In the genomic region with DNA sequence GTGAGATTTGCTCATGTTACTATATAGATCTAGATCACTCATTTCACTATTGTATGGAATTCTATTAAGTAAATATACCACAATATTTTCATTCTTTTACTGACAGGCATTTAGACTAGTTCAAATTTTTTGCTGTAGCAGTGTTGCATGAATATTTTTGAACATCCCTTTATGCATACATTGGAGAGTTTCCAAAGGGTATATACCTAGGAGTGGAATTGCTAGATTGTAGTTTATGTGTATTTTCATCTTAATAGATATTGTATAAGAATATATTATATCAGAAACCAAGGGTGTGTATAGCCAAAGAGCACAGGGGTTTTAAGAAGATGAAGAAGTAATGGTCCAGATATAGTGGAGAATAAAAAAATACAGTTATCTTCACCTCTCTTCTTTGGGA, we compare ENCODE assay signal across 25 cellular contexts. TPM values are rescaled to one million over a fixed set of nuclear protein-coding genes. Genes with fewer than 3 reads are reported as not detected.
DNase-seq lines count a peak whose midpoint lies in the region; ATAC-seq and TF ChIP-seq lines count a peak whose summit lies in the region.
"Had no signal": no experiment of that assay in that cellular context is flagged by ENCODE, and none has a peak within 500 bp of the region (broad histone marks: within the 10 kb centered on the region; RNA-seq: fewer than 3 reads in every experiment).

No MANE protein-coding gene starts in this region.

- H3K27ac Mint-ChIP-seq in activated naive CD4-positive, alpha-beta T cell treated with anti-CD3 and anti-CD28 coated beads, Interleukin-2, amount 50 U/mL, for 24 hours: peak overlapping the region; percentile 18
- H3K27ac Mint-ChIP-seq in activated naive CD4-positive, alpha-beta T cell treated with anti-CD3 and anti-CD28 coated beads, Interleukin-2, amount 50 U/mL, for 72 hours: no peak overlapping the region
- H3K27ac Mint-ChIP-seq in activated T-cell treated with anti-CD3 and anti-CD28 coated beads, Interleukin-2, amount 50 U/mL, for 72 hours: no peak overlapping the region
- H3K27ac Mint-ChIP-seq: CD4-positive, alpha-beta memory T cell; CD4-positive, CD25-positive, alpha-beta regulatory T cell; CD8-positive, alpha-beta memory T cell had no signal

- H3K27me3 ChIP-seq in Loucy (ENCODE audit: insufficient read depth, low read length, poor library complexity, severe bottlenecking): no peaks in the 10 kb centered on the region
- H3K27me3 ChIP-seq: BE2C, BLaER1 had no signal

- no peaks in the 10 kb centered on the region for H3K27me3 Mint-ChIP-seq in activated naive CD4-positive, alpha-beta T cell treated with anti-CD3 and anti-CD28 coated beads, Interleukin-2, amount 50 U/mL, for 24 hours
- H3K27me3 Mint-ChIP-seq in activated T-cell treated with anti-CD3 and anti-CD28 coated beads, Interleukin-2, amount 50 U/mL, for 72 hours (ENCODE audit: low read depth): no peaks in the 10 kb centered on the region
- H3K27me3 Mint-ChIP-seq: CD4-positive, alpha-beta memory T cell; CD4-positive, CD25-positive, alpha-beta regulatory T cell; CD8-positive, alpha-beta memory T cell had no signal

- TF ChIP-seq CTCF in HEK293 (tag by site-specific recombination; IDR thresholded peaks at IDR 0.05) (no peak), Loucy (conservative IDR thresholded peaks at IDR 0.05; ENCODE audit: low read length) (no peak), VCaP (conservative IDR thresholded peaks at IDR 0.05) (no peak)

- H3K9me3 Mint-ChIP-seq in activated naive CD4-positive, alpha-beta T cell treated with anti-CD3 and anti-CD28 coated beads, Interleukin-2, amount 50 U/mL, for 24 hours: no peaks in the 10 kb centered on the region
- no peaks in the 10 kb centered on the region for H3K9me3 Mint-ChIP-seq in activated naive CD4-positive, alpha-beta T cell treated with anti-CD3 and anti-CD28 coated beads, Interleukin-2, amount 50 U/mL, for 72 hours
- H3K9me3 Mint-ChIP-seq in activated T-cell treated with anti-CD3 and anti-CD28 coated beads, Interleukin-2, amount 50 U/mL, for 72 hours: no peaks in the 10 kb centered on the region
- H3K9me3 Mint-ChIP-seq: CD14-positive monocyte; CD4-positive, alpha-beta memory T cell; CD4-positive, CD25-positive, alpha-beta regulatory T cell; CD8-positive, alpha-beta memory T cell had no signal

- no peak overlapping the region for H3K4me3 Mint-ChIP-seq in activated naive CD4-positive, alpha-beta T cell treated with anti-CD3 and anti-CD28 coated beads, Interleukin-2, amount 50 U/mL, for 24 hours
- no peak overlapping the region for H3K4me3 Mint-ChIP-seq in activated T-cell treated with anti-CD3 and anti-CD28 coated beads, Interleukin-2, amount 50 U/mL, for 72 hours
- H3K4me3 Mint-ChIP-seq: CD14-positive monocyte; CD4-positive, alpha-beta memory T cell; CD4-positive, CD25-positive, alpha-beta regulatory T cell had no signal

- no peaks in the 10 kb centered on the region for H3K9me2 ChIP-seq in Loucy (replicated peaks; ENCODE audit: low read depth, low read length)

- H3K4me1 Mint-ChIP-seq in activated naive CD4-positive, alpha-beta T cell treated with anti-CD3 and anti-CD28 coated beads, Interleukin-2, amount 50 U/mL, for 24 hours: peaks cover 19% of the 10 kb centered on the region
- H3K4me1 Mint-ChIP-seq in activated T-cell treated with anti-CD3 and anti-CD28 coated beads, Interleukin-2, amount 50 U/mL, for 72 hours (ENCODE audit: low read depth): peaks cover 12% of the 10 kb centered on the region

- H3K9ac ChIP-seq in Loucy (ENCODE audit: low read depth, low read length, poor library complexity, severe bottlenecking): no peak overlapping the region
- H3K9ac ChIP-seq: BLaER1 had no signal

- H3K4me2 ChIP-seq in Loucy (ENCODE audit: low read depth, low read length, poor library complexity, severe bottlenecking): peak overlapping the region; percentile 94
- H3K4me2 ChIP-seq: BLaER1 had no signal

- H3K4me1 ChIP-seq in HEK293 (ENCODE audit: control insufficient read depth, insufficient read depth, low read length): 0 out of 2 replicates have a peak, but pooled peaks cover 2% of the 10 kb centered on the region
- H3K4me1 ChIP-seq in Loucy (ENCODE audit: insufficient read depth, low read length, poor library complexity, severe bottlenecking): peaks cover 45% of the 10 kb centered on the region
- H3K4me1 ChIP-seq: BE2C had no signal

- ATAC-seq in activated naive CD4-positive, alpha-beta T cell treated with anti-CD3 and anti-CD28 coated beads, Interleukin-2, amount 50 U/mL, for 72 hours: no peak
- no peak for ATAC-seq in activated T-cell treated with anti-CD3 and anti-CD28 coated beads, Interleukin-2, amount 50 U/mL, for 72 hours (replicated peaks in 1 of 2)
- ATAC-seq: GM12878 had no signal

- H3K4me3 ChIP-seq in HEK293 (ENCODE audit: low read depth, low read length): no peak overlapping the region
- no peak overlapping the region for H3K4me3 ChIP-seq in Loucy (ENCODE audit: low read length, poor library complexity, severe bottlenecking)
- H3K4me3 ChIP-seq: BLaER1, GM12878 had no signal

- peaks cover 6% of the 10 kb centered on the region for H3F3A ChIP-seq in Loucy (ENCODE audit: low read depth)

- no peak for DNase-seq in activated naive CD4-positive, alpha-beta T cell treated with anti-CD3 and anti-CD28 coated beads, Interleukin-2, amount 50 U/mL, for 72 hours (ENCODE audit: low spot score in 2 of 2)
- DNase-seq in activated T-cell treated with anti-CD3 and anti-CD28 coated beads, Interleukin-2, amount 50 U/mL, for 72 hours: no peak
- DNase-seq in NCI-H187 (lab: John Stamatoyannopoulos, UW): no peak
- DNase-seq: 8988T; ACHN; BE2C; C1 segment of cervical spinal cord; CD4-positive, alpha-beta memory T cell; CD4-positive, CD25-positive, alpha-beta regulatory T cell; CD8-positive, alpha-beta memory T cell; COR-L47; DMS 273 treated with DMSO at 0.1 percent for 48 hours; DMS153; DMS53; DMS79; DND-41; EL; GDM1 had no signal

- peaks cover 72% of the 10 kb centered on the region for H4K20me1 ChIP-seq in Loucy (ENCODE audit: insufficient read depth, low read length, poor library complexity, severe bottlenecking)

- POLR2A ChIA-PET in HEK293 (lab: Yijun Ruan, JAX): interaction anchor here (0.7 kb wide), 1 partner anchor 25 kb away, joined by 4 read pairs; no protein-coding TSS in a partner anchor

- no peaks in the 10 kb centered on the region for H3K9me3 ChIP-seq in HEK293 (ENCODE audit: control insufficient read depth, insufficient read depth, low read depth, low read length)
- no peaks in the 10 kb centered on the region for H3K9me3 ChIP-seq in Loucy (ENCODE audit: insufficient read depth, low read depth, low read length)
- H3K9me3 ChIP-seq: BE2C, BLaER1 had no signal

- peaks cover 90% of the 10 kb centered on the region for H3K79me2 ChIP-seq in Loucy (ENCODE audit: insufficient read depth, low read length)

- no peaks in the 10 kb centered on the region for H3K36me3 ChIP-seq in HEK293 (ENCODE audit: control insufficient read depth in 2 of 2, insufficient read depth in 1 of 2, low read length in 2 of 2)
- H3K36me3 ChIP-seq in Loucy (ENCODE audit: insufficient read depth, low read length): no peaks in the 10 kb centered on the region
- H3K36me3 ChIP-seq: BE2C had no signal

- H3K36me3 Mint-ChIP-seq in activated naive CD4-positive, alpha-beta T cell treated with anti-CD3 and anti-CD28 coated beads, Interleukin-2, amount 50 U/mL, for 24 hours: peaks cover 2% of the 10 kb centered on the region
- H3K36me3 Mint-ChIP-seq in activated naive CD4-positive, alpha-beta T cell treated with anti-CD3 and anti-CD28 coated beads, Interleukin-2, amount 50 U/mL, for 72 hours: peaks cover 3 to 4% of the 10 kb centered on the region in 2 donors
- peaks cover 0 to 2% of the 10 kb centered on the region in 2 donors for H3K36me3 Mint-ChIP-seq in activated T-cell treated with anti-CD3 and anti-CD28 coated beads, Interleukin-2, amount 50 U/mL, for 72 hours (ENCODE audit: insufficient read depth in 2 of 2)
- H3K36me3 Mint-ChIP-seq: CD14-positive monocyte; CD4-positive, CD25-positive, alpha-beta regulatory T cell had no signal

- CTCF ChIA-PET in HEK293 (lab: Yijun Ruan, JAX): no interaction called here

- H3K27ac ChIP-seq in HEK293 (ENCODE audit: extremely low read depth, low read depth, low read length) (no peak overlapping the region), VCaP (peak overlapping the region; percentile 98)
- H3K27ac ChIP-seq: BLaER1 had no signal

- no peak overlapping the region for H2AFZ ChIP-seq in Loucy (ENCODE audit: low read length)

TF ChIP-seq in HEK293, 187 proteins besides CTCF, POLR2A, EP300 and RAD21:
- TF ChIP-seq, protein P1, sequence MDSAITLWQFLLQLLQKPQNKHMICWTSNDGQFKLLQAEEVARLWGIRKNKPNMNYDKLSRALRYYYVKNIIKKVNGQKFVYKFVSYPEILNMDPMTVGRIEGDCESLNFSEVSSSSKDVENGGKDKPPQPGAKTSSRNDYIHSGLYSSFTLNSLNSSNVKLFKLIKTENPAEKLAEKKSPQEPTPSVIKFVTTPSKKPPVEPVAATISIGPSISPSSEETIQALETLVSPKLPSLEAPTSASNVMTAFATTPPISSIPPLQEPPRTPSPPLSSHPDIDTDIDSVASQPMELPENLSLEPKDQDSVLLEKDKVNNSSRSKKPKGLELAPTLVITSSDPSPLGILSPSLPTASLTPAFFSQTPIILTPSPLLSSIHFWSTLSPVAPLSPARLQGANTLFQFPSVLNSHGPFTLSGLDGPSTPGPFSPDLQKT (IDR thresholded peaks at IDR 0.05; ENCODE audit: borderline replicate concordance, low read depth, low read length): no peak
- peak; percentile 79; the same call in 1 of the 2 replicates for TF ChIP-seq ZNF140 (tag by site-specific recombination; IDR thresholded peaks at IDR 0.05)

RNA-seq across cellular contexts. Expression of a gene that starts 6.2 kb away (rescaled TPM):
- total RNA-seq in activated naive CD4-positive, alpha-beta T cell treated with anti-CD3 and anti-CD28 coated beads, Interleukin-2, amount 50 U/mL, for 72 hours: 10 to 100 TPM; 18.0 to 24.3 TPM
- total RNA-seq in activated T-cell treated with anti-CD3 and anti-CD28 coated beads, Interleukin-2, amount 50 U/mL, for 72 hours: 10 to 100 TPM; 28.5 to 28.8 TPM
